Comparison of ENCODE assay signal across 8 cellular contexts in the genomic region with DNA sequence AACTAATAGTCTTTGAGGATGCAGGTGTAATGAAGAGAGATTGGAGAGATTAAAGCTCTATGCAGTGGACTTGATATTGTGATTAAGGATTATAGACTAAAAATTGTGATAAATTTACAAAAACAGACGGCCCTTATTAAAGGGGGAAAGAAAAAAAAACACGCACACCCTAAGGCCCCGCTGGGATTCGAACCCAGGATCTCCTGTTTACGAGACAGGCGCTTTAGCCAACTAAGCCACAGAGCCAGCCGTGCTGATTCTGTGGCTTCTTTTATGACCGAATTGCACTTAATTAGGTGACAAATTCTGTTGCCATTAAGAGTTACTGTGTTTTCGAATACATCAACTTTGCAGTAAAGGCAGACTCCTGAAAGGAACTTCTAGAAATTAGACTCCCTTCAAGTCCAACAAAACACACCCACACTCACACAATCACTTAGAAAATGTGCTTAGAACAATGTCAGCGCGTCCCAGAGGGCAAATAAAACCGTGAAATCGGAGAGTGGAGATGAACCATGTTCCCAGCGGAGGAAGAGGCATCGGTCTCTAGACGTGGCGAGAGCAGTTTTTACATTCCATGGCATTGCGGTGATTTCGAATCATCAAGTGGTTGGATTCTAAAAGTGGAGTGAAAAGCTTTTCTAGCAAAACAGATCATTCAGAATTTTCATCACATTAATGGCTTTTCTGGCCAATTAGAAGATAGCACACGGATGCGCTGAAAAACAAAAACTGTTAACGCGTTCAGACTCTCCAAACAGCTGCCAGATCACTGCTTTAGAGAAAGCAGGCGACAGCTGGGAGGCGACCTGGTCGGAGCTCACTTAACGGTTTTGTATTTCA.
DNase-seq lines count a peak whose midpoint lies in the region; ATAC-seq and TF ChIP-seq lines count a peak whose summit lies in the region.

No MANE protein-coding gene starts in this region.

- CTCF ChIA-PET in CD4-positive, alpha-beta T cell (lab: Charles Lee), result no interaction called here
- CTCF ChIA-PET in activated CD8-positive, alpha-beta memory T cell treated with anti-CD3 and anti-CD28 coated beads, Interleukin-2, amount 10 ng/mL, durations not matched to agents 7 days and 5 days (lab: Charles Lee), result interaction anchor here (1.6 kb wide), 2 partner anchors 9 to 189 kb away, joined by 4 to 7 read pairs; no protein-coding TSS in a partner anchor

- peak overlapping the region; percentile 31 for H3K27ac Mint-ChIP-seq in CD4-positive, alpha-beta T cell
- H3K27ac Mint-ChIP-seq in H9, result no peak overlapping the region
- H3K27ac Mint-ChIP-seq in activated CD8-positive, alpha-beta memory T cell treated with anti-CD3 and anti-CD28 coated beads, Interleukin-2, amount 10 ng/mL, durations not matched to agents 7 days and 5 days, result no peak overlapping the region

- no CpG with 5 or more reads among the region's 27 CpGs for WGBS in H9 (ENCODE audit: extremely low coverage, insufficient read length, low lambda C conversion rate)
- no CpG with 5 or more reads among the region's 27 CpGs for WGBS in trophoblast cell (ENCODE audit: extremely low coverage, insufficient coverage, insufficient read length)

- no peak overlapping the region for H4K8ac ChIP-seq in H9 (replicated peaks; ENCODE audit: insufficient read length, low read depth, low read length)
- no peak overlapping the region for H4K8ac ChIP-seq in trophoblast cell (ENCODE audit: low read depth, low read length)

- H3K4me3 ChIP-seq in fibroblast of villous mesenchyme (ENCODE audit: low read depth, low read length) (peak overlapping the region; percentile 71), trophoblast cell (ENCODE audit: low read depth, low read length) (peak overlapping the region; percentile 66)

- H3K27me3 ChIP-seq in CD4-positive, alpha-beta T cell (ENCODE audit: control insufficient read depth, insufficient read depth, low read length), result peaks cover 68% of the 10 kb centered on the region
- H3K27me3 ChIP-seq in H9 (ENCODE audit: insufficient read depth, low read length) (no peaks in the 10 kb centered on the region), trophoblast cell (ENCODE audit: insufficient read depth, low read length) (no peaks in the 10 kb centered on the region)

- no peaks in the 10 kb centered on the region for H3K9me3 Mint-ChIP-seq in CD4-positive, alpha-beta T cell
- H3K9me3 Mint-ChIP-seq in H9, result no peaks in the 10 kb centered on the region; a peak in 1 of 5 replicates
- no peaks in the 10 kb centered on the region for H3K9me3 Mint-ChIP-seq in activated CD8-positive, alpha-beta memory T cell treated with anti-CD3 and anti-CD28 coated beads, Interleukin-2, amount 10 ng/mL, durations not matched to agents 7 days and 5 days (ENCODE audit: low read depth)

- peaks cover 3% of the 10 kb centered on the region for H3K23me2 ChIP-seq in H9 (ENCODE audit: insufficient read length, low read depth, low read length, poor library complexity, severe bottlenecking)

- H3K4me1 Mint-ChIP-seq in CD4-positive, alpha-beta T cell (ENCODE audit: low read depth), result peaks cover 14% of the 10 kb centered on the region
- no peaks in the 10 kb centered on the region; a peak in 1 of 4 replicates for H3K4me1 Mint-ChIP-seq in H9
- peaks cover 9% of the 10 kb centered on the region for H3K4me1 Mint-ChIP-seq in activated CD8-positive, alpha-beta memory T cell treated with anti-CD3 and anti-CD28 coated beads, Interleukin-2, amount 10 ng/mL, durations not matched to agents 7 days and 5 days

- H2BK5ac ChIP-seq in H9 (ENCODE audit: insufficient read length, low read length) (no peak overlapping the region), trophoblast cell (ENCODE audit: low read depth, low read length, poor library complexity) (no peak overlapping the region)

- no peak for TF ChIP-seq CTCF in CD4-positive, alpha-beta T cell (IDR thresholded peaks at IDR 0.05)
- TF ChIP-seq CTCF in H9 (conservative IDR thresholded peaks at IDR 0.05) (no peak), fibroblast of villous mesenchyme (IDR thresholded peaks at IDR 0.05; ENCODE audit: insufficient read depth, low read depth, low read length) (no peak)

- no peak overlapping the region for H2BK120ac ChIP-seq in H9 (ENCODE audit: low read depth, low read length, poor library complexity, severe bottlenecking)
- H2BK120ac ChIP-seq in trophoblast cell (ENCODE audit: insufficient read depth, low read length, poor library complexity), result no peak overlapping the region

- no peak overlapping the region for H3K18ac ChIP-seq in H9 (ENCODE audit: insufficient read length, low read depth, low read length)
- H3K18ac ChIP-seq in trophoblast cell (ENCODE audit: low read length), result no peak overlapping the region

- intact Hi-C loops in CD4-positive, alpha-beta T cell (cut with DNase I, micrococcal nuclease), result no loop called here

- H3K23ac ChIP-seq in H9 (ENCODE audit: insufficient read length, low read depth, low read length) (no peak overlapping the region), trophoblast cell (ENCODE audit: low read length) (no peak overlapping the region)

- no peaks in the 10 kb centered on the region for H3K9me3 ChIP-seq in CD4-positive, alpha-beta T cell (ENCODE audit: control insufficient read depth, low read length)
- H3K9me3 ChIP-seq in H9 (ENCODE audit: control insufficient read depth, low read depth, low read length) (no peaks in the 10 kb centered on the region), trophoblast cell (ENCODE audit: insufficient read depth, low read depth, low read length) (no peaks in the 10 kb centered on the region)

- no peak overlapping the region for H4K5ac ChIP-seq in H9 (ENCODE audit: insufficient read length, low read depth, low read length)

- H3K36me3 Mint-ChIP-seq in CD4-positive, alpha-beta T cell (ENCODE audit: low read depth), result no peaks in the 10 kb centered on the region
- no peaks in the 10 kb centered on the region for H3K36me3 Mint-ChIP-seq in H9 (ENCODE audit: insufficient read depth in 1 of 3, low read depth in 3 of 3)
- H3K36me3 Mint-ChIP-seq in activated CD8-positive, alpha-beta memory T cell treated with anti-CD3 and anti-CD28 coated beads, Interleukin-2, amount 10 ng/mL, durations not matched to agents 7 days and 5 days, result no peaks in the 10 kb centered on the region

- H4K91ac ChIP-seq in H9 (ENCODE audit: insufficient read length, low read depth, low read length), result no peak overlapping the region
- no peak overlapping the region for H4K91ac ChIP-seq in trophoblast cell (ENCODE audit: low read depth, low read length)

- no peak overlapping the region for H2BK20ac ChIP-seq in H9 (ENCODE audit: low read depth, low read length, poor library complexity, severe bottlenecking)

- H3K4me1 ChIP-seq in H9 (ENCODE audit: insufficient read depth, low read length) (no peaks in the 10 kb centered on the region), trophoblast cell (ENCODE audit: control insufficient read depth in 1 of 2, insufficient read depth in 2 of 2, low read length in 2 of 2) (no peaks in the 10 kb centered on the region)

- no peaks in the 10 kb centered on the region for H4K20me1 ChIP-seq in H9 (ENCODE audit: control insufficient read depth, insufficient read depth, insufficient read length)

- H3K27ac ChIP-seq in CD4-positive, alpha-beta T cell (ENCODE audit: low read depth, low read length), result no peak overlapping the region
- no peak overlapping the region for H3K27ac ChIP-seq in H9 (ENCODE audit: insufficient read length, low read depth, low read length)
- H3K27ac ChIP-seq in trophoblast cell (ENCODE audit: low read depth, low read length), result no peak overlapping the region

- POLR2A ChIA-PET in CD4-positive, alpha-beta T cell (lab: Charles Lee), result interaction anchor here (0.7 to 1.6 kb wide), 4 partner anchors 10 to 62 kb away, joined by 4 to 5 read pairs (median 4); no protein-coding TSS in a partner anchor

- H4K12ac ChIP-seq in trophoblast cell (ENCODE audit: low read depth, low read length), result no peak overlapping the region

- peak overlapping the region; percentile 91 for H3K4me3 Mint-ChIP-seq in CD4-positive, alpha-beta T cell
- H3K4me3 Mint-ChIP-seq in H9, result peak overlapping the region; percentile 94 to 97
- H3K4me3 Mint-ChIP-seq in activated CD8-positive, alpha-beta memory T cell treated with anti-CD3 and anti-CD28 coated beads, Interleukin-2, amount 10 ng/mL, durations not matched to agents 7 days and 5 days, result peak overlapping the region; percentile 75

- H3K14ac ChIP-seq in H9 (ENCODE audit: insufficient read depth, low read length) (no peak overlapping the region), trophoblast cell (ENCODE audit: low read length) (no peak overlapping the region)

- H3K79me1 ChIP-seq in H9 (ENCODE audit: insufficient read depth, low read depth, low read length, poor library complexity, severe bottlenecking) (no peaks in the 10 kb centered on the region), trophoblast cell (ENCODE audit: low read length) (no peaks in the 10 kb centered on the region)

- peaks cover 71% of the 10 kb centered on the region for H3K27me3 Mint-ChIP-seq in CD4-positive, alpha-beta T cell
- H3K27me3 Mint-ChIP-seq in H9 (ENCODE audit: low read depth), result peaks cover 3% of the 10 kb centered on the region; the same call in 1 of the 2 replicates
- H3K27me3 Mint-ChIP-seq in activated CD8-positive, alpha-beta memory T cell treated with anti-CD3 and anti-CD28 coated beads, Interleukin-2, amount 10 ng/mL, durations not matched to agents 7 days and 5 days, result peaks cover 49% of the 10 kb centered on the region

- no peak overlapping the region for H3T11ph ChIP-seq in H9 (ENCODE audit: low read length)

- H2BK12ac ChIP-seq in H9 (ENCODE audit: insufficient read length, low read depth, low read length) (no peak overlapping the region), trophoblast cell (ENCODE audit: low read length) (no peak overlapping the region)

- peak overlapping the region; percentile 78 for H2AFZ ChIP-seq in H9 (ENCODE audit: low read length)
- peak overlapping the region; percentile 23 for H2AFZ ChIP-seq in trophoblast cell (ENCODE audit: insufficient read depth, low read length, poor library complexity)

- H3K79me2 ChIP-seq in H9 (ENCODE audit: insufficient read depth, low read length), result no peaks in the 10 kb centered on the region
- no peaks in the 10 kb centered on the region for H3K79me2 ChIP-seq in trophoblast cell (ENCODE audit: control insufficient read depth, insufficient read depth, low read length, poor library complexity)

- H3K4ac ChIP-seq in H9 (ENCODE audit: low read depth, low read length) (no peak overlapping the region), trophoblast cell (ENCODE audit: low read depth, low read length) (no peak overlapping the region)

- no peak overlapping the region for H2AK5ac ChIP-seq in H9 (ENCODE audit: insufficient read length, low read length)
- H2AK5ac ChIP-seq in trophoblast cell (ENCODE audit: low read length), result no peak overlapping the region

- H3K36me3 ChIP-seq in trophoblast cell (ENCODE audit: control insufficient read depth in 1 of 2, insufficient read depth in 2 of 2, low read length in 2 of 2), result no peaks in the 10 kb centered on the region

- peak overlapping the region; percentile 21 for H3K9ac ChIP-seq in H9 (ENCODE audit: extremely low read depth, insufficient read length, low read length)
- H3K9ac ChIP-seq in trophoblast cell (ENCODE audit: low read length), result no peak overlapping the region

- peak; percentile 46 for ATAC-seq in CD4-positive, alpha-beta T cell (ENCODE audit: poor library complexity)
- ATAC-seq in activated CD8-positive, alpha-beta memory T cell treated with anti-CD3 and anti-CD28 coated beads, Interleukin-2, amount 10 ng/mL, durations not matched to agents 7 days and 5 days, result peak; percentile 61
- ATAC-seq in HG03442 (IDR thresholded peaks at IDR 0.05; ENCODE audit: unreplicated experiment) (no peak), GM19023 (IDR thresholded peaks at IDR 0.05; ENCODE audit: unreplicated experiment) (no peak)

- H3K4me2 ChIP-seq in H9 (ENCODE audit: insufficient read depth, insufficient read length, low read length) (peak overlapping the region; percentile 63), trophoblast cell (ENCODE audit: low read length) (peak overlapping the region; percentile 69)

- H3K56ac ChIP-seq in H9 (ENCODE audit: insufficient read length, low read depth, low read length), result no peak overlapping the region

- peak in 1 of 10 experiments; percentile 12 for DNase-seq in CD4-positive, alpha-beta T cell
- DNase-seq in H9 (peak; percentile 73), NCI-H526 (lab: John Stamatoyannopoulos, UW) (peak; percentile 71 to 80), fibroblast of villous mesenchyme (ENCODE audit: low read depth) (peak; percentile 66), trophoblast cell (peak in 1 of 2 donors; percentile 78)
- DNase-seq in activated CD8-positive, alpha-beta memory T cell treated with anti-CD3 and anti-CD28 coated beads, Interleukin-2, amount 10 ng/mL, durations not matched to agents 7 days and 5 days, result peak; percentile 67

- H2BK15ac ChIP-seq in H9 (ENCODE audit: low read depth, low read length), result no peak overlapping the region

Comparison
In these comparisons a context has a peak if more than half of its experiments do, and no peak if none do; other contexts are left out.
1. ATAC-seq: peak in CD4-positive, alpha-beta T cell (single experiment) and activated CD8-positive, alpha-beta memory T cell treated with anti-CD3 and anti-CD28 coated beads, Interleukin-2, amount 10 ng/mL, durations not matched to agents 7 days and 5 days (single experiment); none in HG03442 (single experiment) and GM19023 (single experiment).
2. Peak in every context shown above with its lines, with median percentiles within 50 percentile points of each other: H3K4me3 Mint-ChIP-seq.